ENCODE assay signal across 1 cellular context in genomic region chr18:12946549-12947354, GRCh38.
TF ChIP-seq lines count a peak whose summit lies in the region.

No MANE protein-coding gene starts in this region.

TF ChIP-seq in K562, 482 proteins besides CTCF, POLR2A, EP300 and RAD21 (continued from another document and continues in another):
- TF ChIP-seq BCLAF1 (IDR thresholded peaks at IDR 0.05; ENCODE audit: borderline replicate concordance in 1 of 2, control insufficient read depth in 1 of 2, low read depth in 2 of 2, low read length in 1 of 2) (no peak), XRCC5 (IDR thresholded peaks at IDR 0.05; ENCODE audit: low read depth, low read length) (0 out of 2 replicates have a peak, but pooled peaks have one; percentile 32), TBL1XR1 (IDR thresholded peaks at IDR 0.05; ENCODE audit: low read length in 2 of 2) (no peak), ZNF277 (CRISPR knock-in tag; IDR thresholded peaks at IDR 0.05; ENCODE audit: borderline replicate concordance) (no peak), NFRKB (IDR thresholded peaks at IDR 0.05; ENCODE audit: low read depth) (0 out of 2 replicates have a peak, but pooled peaks have one; percentile 28), USF1 (CRISPR knock-in tag; IDR thresholded peaks at IDR 0.05) (no peak), CREB1 (IDR thresholded peaks at IDR 0.05) (no peak), CREB1 (CRISPR knock-in tag; IDR thresholded peaks at IDR 0.05) (no peak), THRA (IDR thresholded peaks at IDR 0.05) (no peak), ELK1 (CRISPR knock-in tag; IDR thresholded peaks at IDR 0.05) (no peak), STAT6 (CRISPR knock-in tag; IDR thresholded peaks at IDR 0.05) (no peak), GTF3C2 (IDR thresholded peaks at IDR 0.05; ENCODE audit: borderline replicate concordance, extremely low read depth, insufficient read length) (no peak), ZBTB5 (IDR thresholded peaks at IDR 0.05) (no peak), ZSCAN29 (IDR thresholded peaks at IDR 0.05) (no peak), ATF7 (IDR thresholded peaks at IDR 0.05) (peak; percentile 39; the same call in 1 of the 2 replicates), TBP (optimal IDR thresholded peaks at IDR 0.05; ENCODE audit: low read depth, low read length) (peak; percentile 40), GATAD2B (IDR thresholded peaks at IDR 0.05; ENCODE audit: borderline replicate concordance) (no peak), ZNF217 (CRISPR knock-in tag; IDR thresholded peaks at IDR 0.05) (no peak), SMARCE1 (IDR thresholded peaks at IDR 0.05) (peak; percentile 74), PRDM10 (IDR thresholded peaks at IDR 0.05; ENCODE audit: partially characterized antibody) (peak; percentile 82), DIDO1 (tag; IDR thresholded peaks at IDR 0.05; ENCODE audit: low read depth) (no peak), SMAD4 (CRISPR knock-in tag; conservative IDR thresholded peaks at IDR 0.05) (no peak), ERF (CRISPR knock-in tag; IDR thresholded peaks at IDR 0.05) (no peak), CCAR2 (IDR thresholded peaks at IDR 0.05; ENCODE audit: low read depth, low read length) (no peak), TAF7 (tag; IDR thresholded peaks at IDR 0.05) (no peak), ZBTB34 (CRISPR knock-in tag; IDR thresholded peaks at IDR 0.05) (no peak), TSHZ1 (CRISPR knock-in tag; IDR thresholded peaks at IDR 0.05) (no peak), CXXC5 (CRISPR knock-in tag; IDR thresholded peaks at IDR 0.05) (0 out of 2 replicates have a peak, but pooled peaks have one; percentile 17), TAF1 (IDR thresholded peaks at IDR 0.05; ENCODE audit: control insufficient read depth, extremely low read depth, insufficient read depth, low read length, severe bottlenecking) (peak; percentile 26)
